Comparison of ENCODE assay signal across 21 cellular contexts in genomic region chr3:125366132-125366531, GRCh38.
"Had no signal": no experiment of that assay in that cellular context is flagged by ENCODE, and none has a peak within 500 bp of the region (broad histone marks: within the 10 kb centered on the region; RNA-seq: fewer than 3 reads in every experiment).

No MANE protein-coding gene starts in this region.

- H3K27me3 Mint-ChIP-seq: activated CD4-positive, alpha-beta T cell treated with anti-CD3 and anti-CD28 coated beads, Interleukin-2, amount 10 ng/mL, durations not matched to agents 7 days and 5 days; activated T-cell treated with anti-CD3 and anti-CD28 coated beads, Interleukin-2, amount 50 U/mL, for 24 hours; stimulated activated memory B cell treated with anti-CD40 and anti-IgM and Interleukin-4, amounts not matched to agents 10 μg/mL and 1 μg/mL and 100 μg/mL, for 72 hours had no signal

- H3K4me3 Mint-ChIP-seq: activated CD4-positive, alpha-beta T cell treated with anti-CD3 and anti-CD28 coated beads, Interleukin-2, amount 10 ng/mL, durations not matched to agents 7 days and 5 days; activated CD8-positive, alpha-beta T cell treated with anti-CD3 and anti-CD28 coated beads, Interleukin-2, amount 10 ng/mL, durations not matched to agents 7 days and 5 days; activated naive CD4-positive, alpha-beta T cell treated with anti-CD3 and anti-CD28 coated beads for 36 hours; activated T-cell treated with anti-CD3 and anti-CD28 coated beads, Interleukin-2, amount 50 U/mL, for 24 hours; immature natural killer cell; nephron; stimulated activated memory B cell treated with anti-CD40 and anti-IgM and Interleukin-4, amounts not matched to agents 10 μg/mL and 1 μg/mL and 100 μg/mL, for 72 hours had no signal

- H3K27ac Mint-ChIP-seq: activated CD4-positive, alpha-beta T cell treated with anti-CD3 and anti-CD28 coated beads, Interleukin-2, amount 10 ng/mL, durations not matched to agents 7 days and 5 days; activated CD8-positive, alpha-beta T cell treated with anti-CD3 and anti-CD28 coated beads, Interleukin-2, amount 10 ng/mL, durations not matched to agents 7 days and 5 days; activated naive CD4-positive, alpha-beta T cell treated with anti-CD3 and anti-CD28 coated beads for 36 hours; activated T-cell treated with anti-CD3 and anti-CD28 coated beads, Interleukin-2, amount 50 U/mL, for 24 hours; activated T-helper 2 cell treated with anti-CD3 and anti-CD28 coated beads, Interferon-gamma antibody, Interleukin-2, Interleukin-4, amounts not matched to agents 10 μg/mL and 5 μg/mL and 100 μg/mL, durations not matched to agents 14 hours and 24 hours and 36 hours; nephron; stimulated activated memory B cell treated with anti-CD40 and anti-IgM and Interleukin-4, amounts not matched to agents 10 μg/mL and 1 μg/mL and 100 μg/mL, for 72 hours had no signal

- DNase-seq: activated CD4-positive, alpha-beta T cell treated with anti-CD3 and anti-CD28 coated beads, Interleukin-2, amount 10 ng/mL, durations not matched to agents 7 days and 5 days; activated CD8-positive, alpha-beta T cell treated with anti-CD3 and anti-CD28 coated beads, Interleukin-2, amount 10 ng/mL, durations not matched to agents 7 days and 5 days; activated naive CD4-positive, alpha-beta T cell treated with anti-CD3 and anti-CD28 coated beads for 36 hours; activated T-cell treated with anti-CD3 and anti-CD28 coated beads, Interleukin-2, amount 50 U/mL, for 24 hours; cerebellar nuclear complex; effector memory CD4-positive, alpha-beta T cell; esophagus squamous epithelium; heart right ventricle; immature natural killer cell; mesendoderm; sigmoid colon; stimulated activated CD4-positive, alpha-beta T cell treated with anti-CD3 and anti-CD28 coated beads, Interleukin-4, amount 100 ng/mL, for 4 hours; substantia nigra; T-helper 1 cell; T1000; tibial artery; uterus had no signal

- ATAC-seq: activated CD4-positive, CD25-positive, alpha-beta regulatory T cell treated with anti-CD3 and anti-CD28 coated beads, Interleukin-2, amount 50 U/mL, for 24 hours; activated CD8-positive, alpha-beta T cell treated with anti-CD3 and anti-CD28 coated beads, Interleukin-2, amount 10 ng/mL, durations not matched to agents 7 days and 5 days; heart right ventricle; stimulated activated memory B cell treated with anti-CD40 and anti-IgM and Interleukin-4, amounts not matched to agents 10 μg/mL and 1 μg/mL and 100 μg/mL, for 72 hours had no signal

- H3K9me3 Mint-ChIP-seq: activated CD4-positive, alpha-beta T cell treated with anti-CD3 and anti-CD28 coated beads, Interleukin-2, amount 10 ng/mL, durations not matched to agents 7 days and 5 days; activated naive CD4-positive, alpha-beta T cell treated with anti-CD3 and anti-CD28 coated beads for 36 hours; activated T-cell treated with anti-CD3 and anti-CD28 coated beads, Interleukin-2, amount 50 U/mL, for 24 hours; activated T-helper 2 cell treated with anti-CD3 and anti-CD28 coated beads, Interferon-gamma antibody, Interleukin-2, Interleukin-4, amounts not matched to agents 10 μg/mL and 5 μg/mL and 100 μg/mL, durations not matched to agents 14 hours and 24 hours and 36 hours; immature natural killer cell; nephron; stimulated activated memory B cell treated with anti-CD40 and anti-IgM and Interleukin-4, amounts not matched to agents 10 μg/mL and 1 μg/mL and 100 μg/mL, for 72 hours had no signal
